ENCODE assay signal across 1 cellular context in the genomic region with DNA sequence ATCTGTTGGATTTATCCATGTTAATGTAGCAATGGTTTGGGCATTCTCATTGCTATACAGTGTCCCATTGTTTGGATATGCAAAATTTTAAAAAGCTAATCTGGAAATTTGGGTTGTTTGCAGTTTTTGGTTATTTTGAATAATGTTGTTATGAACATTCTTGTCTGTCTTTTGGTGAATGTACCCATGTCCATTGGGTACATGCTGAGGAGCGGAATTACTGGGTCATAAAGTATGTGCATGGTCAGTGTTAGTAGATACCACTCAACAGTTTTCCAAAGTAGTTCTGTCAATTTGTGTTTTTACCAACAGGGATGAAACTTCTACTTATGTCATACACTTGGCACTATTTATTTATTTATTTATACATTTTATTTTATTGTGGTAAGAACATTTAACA.
"Had no signal": no experiment of that assay in that cellular context is flagged by ENCODE, and none has a peak within 500 bp of the region (broad histone marks: within the 10 kb centered on the region; RNA-seq: fewer than 3 reads in every experiment).

No MANE protein-coding gene starts in this region.

- H3K36me3 ChIP-seq: MG63 had no signal

- H3K4me3 ChIP-seq: MG63 had no signal
